9 cellular contexts compared by ENCODE assay signal in genomic region chr5:65066385-65066784, GRCh38.
DNase-seq lines count a peak whose midpoint lies in the region; ATAC-seq and TF ChIP-seq lines count a peak whose summit lies in the region.
"Had no signal": no experiment of that assay in that cellular context is flagged by ENCODE, and none has a peak within 500 bp of the region (broad histone marks: within the 10 kb centered on the region; RNA-seq: fewer than 3 reads in every experiment).

No MANE protein-coding gene starts in this region.

- no peak overlapping the region for H3K4me3 Mint-ChIP-seq in endodermal cell

- H3K36me3 Mint-ChIP-seq in endodermal cell (ENCODE audit: low read depth): no peaks in the 10 kb centered on the region

- H3K4me1 ChIP-seq in endodermal cell (ENCODE audit: control insufficient read depth, insufficient read depth, low read length): no peaks in the 10 kb centered on the region
- H3K4me1 ChIP-seq: pancreas had no signal

- 60 to 62% methylated on average over 3 of the region's 3 CpGs for WGBS in endodermal cell (ENCODE audit: insufficient coverage in 1 of 2, insufficient read length in 1 of 2), 2 experiments

- TF ChIP-seq CTCF in GM13976 (IDR thresholded peaks at IDR 0.05; ENCODE audit: borderline replicate concordance, control extremely low read depth, extremely low read depth, insufficient read depth, missing control alignments) (no peak), endodermal cell (conservative IDR thresholded peaks at IDR 0.05) (no peak)

- H3K27ac Mint-ChIP-seq in endodermal cell: no peak overlapping the region

- H3K27me3 ChIP-seq in endodermal cell (ENCODE audit: control insufficient read depth, insufficient read depth, low read length, poor library complexity, severe bottlenecking): no peaks in the 10 kb centered on the region
- H3K27me3 ChIP-seq: pancreas had no signal

- no peaks in the 10 kb centered on the region for H3K27me3 Mint-ChIP-seq in endodermal cell (ENCODE audit: insufficient read depth)

- DNase-seq in GM13976 (ENCODE audit: low spot score) (peak; percentile 26), germinal center (ENCODE audit: low spot score) (peak; percentile 37), endodermal cell (no peak), NCI-H2196 (lab: John Stamatoyannopoulos, UW; ENCODE audit: unreplicated experiment) (no peak), GM19238 (ENCODE audit: insufficient read length, low spot score) (no peak), NCI-H2227 treated with DMSO at 0.1 percent for 48 hours (lab: John Stamatoyannopoulos, UW) (no peak)

- H3K36me3 ChIP-seq in endodermal cell (ENCODE audit: control insufficient read depth, insufficient read depth, low read length): no peaks in the 10 kb centered on the region
- H3K36me3 ChIP-seq: pancreas had no signal

- H3K4me3 ChIP-seq in endodermal cell (ENCODE audit: low read length): no peak overlapping the region
- H3K4me3 ChIP-seq: pancreas had no signal

- peaks cover 6% of the 10 kb centered on the region for H3K4me1 Mint-ChIP-seq in endodermal cell

- no peaks in the 10 kb centered on the region for H3K9me3 ChIP-seq in endodermal cell (ENCODE audit: control insufficient read depth, low read length)
- H3K9me3 ChIP-seq: pancreas had no signal

- H3K9ac ChIP-seq in endodermal cell (ENCODE audit: extremely low read depth, low read length, poor library complexity, severe bottlenecking): no peak overlapping the region

- no peak overlapping the region for H3K27ac ChIP-seq in endodermal cell (ENCODE audit: low read depth, low read length)
- H3K27ac ChIP-seq: pancreas had no signal

- ATAC-seq in GM21529 (IDR thresholded peaks at IDR 0.05; ENCODE audit: unreplicated experiment) (peak; percentile 72), HG03457 (IDR thresholded peaks at IDR 0.05; ENCODE audit: unreplicated experiment) (peak; percentile 77)

- no peaks in the 10 kb centered on the region for H3K9me3 Mint-ChIP-seq in endodermal cell

- in situ Hi-C loops in GM13976 (cut with MboI; ENCODE audit: low sequenced_read_pairs, unreplicated experiment): no loop called here

Comparison
In these comparisons a context has a peak if more than half of its experiments do, and no peak if none do; other contexts are left out.
1. DNase-seq: peak in GM13976 (single experiment) and germinal center (single experiment); none in endodermal cell (single experiment), NCI-H2196 (single experiment), GM19238 (single experiment) and NCI-H2227 treated with DMSO at 0.1 percent for 48 hours (single experiment).